In genomic region chr3:193563999-193564398, GRCh38 we compare ENCODE assay signal across 12 cellular contexts. TPM values are rescaled to one million over a fixed set of nuclear protein-coding genes. Genes with fewer than 3 reads are reported as not detected.
A peak's percentile ranks its signal among the peaks of the same experiment; 100 is the strongest.
DNase-seq lines count a peak whose midpoint lies in the region; ATAC-seq and TF ChIP-seq lines count a peak whose summit lies in the region.
"Had no signal": no experiment of that assay in that cellular context is flagged by ENCODE, and none has a peak within 500 bp of the region (broad histone marks: within the 10 kb centered on the region; RNA-seq: fewer than 3 reads in every experiment).

No MANE protein-coding gene starts in this region.

- no peaks in the 10 kb centered on the region for H3K4me1 Mint-ChIP-seq in H9
- H3K4me1 Mint-ChIP-seq in activated naive CD8-positive, alpha-beta T cell treated with anti-CD3 and anti-CD28 coated beads, Interleukin-2, amount 50 U/mL, for 24 hours = no peaks in the 10 kb centered on the region

- no peak overlapping the region for H3K27ac ChIP-seq in H9 (ENCODE audit: insufficient read length, low read depth, low read length)
- H3K27ac ChIP-seq: HL-60 had no signal

- no peak overlapping the region for H3K9ac ChIP-seq in H9 (ENCODE audit: extremely low read depth, insufficient read length, low read length)

- no peak overlapping the region for H4K8ac ChIP-seq in H9 (replicated peaks; ENCODE audit: insufficient read length, low read depth, low read length)

- H2BK20ac ChIP-seq in H9 (ENCODE audit: low read depth, low read length, poor library complexity, severe bottlenecking) = no peak overlapping the region

- H3K4me2 ChIP-seq in H9 (ENCODE audit: insufficient read depth, insufficient read length, low read length) = no peak overlapping the region

- TF ChIP-seq CTCF in H9 (conservative IDR thresholded peaks at IDR 0.05) = peak; percentile 50; the same call in 2 of the 3 replicates
- peak; percentile 25 for TF ChIP-seq CTCF in kidney epithelial cell (IDR thresholded peaks at IDR 0.05; ENCODE audit: insufficient read depth, low read length, poor library complexity, severe bottlenecking)

- no peak overlapping the region for H3K23ac ChIP-seq in H9 (ENCODE audit: insufficient read length, low read depth, low read length)

- H4K5ac ChIP-seq in H9 (ENCODE audit: insufficient read length, low read depth, low read length) = no peak overlapping the region

- no peak overlapping the region for H2AK5ac ChIP-seq in H9 (ENCODE audit: insufficient read length, low read length)

- H2BK5ac ChIP-seq in H9 (ENCODE audit: insufficient read length, low read length) = no peak overlapping the region

- H3K79me2 ChIP-seq in H9 (ENCODE audit: insufficient read depth, low read length) = no peaks in the 10 kb centered on the region

- no peaks in the 10 kb centered on the region for H3K36me3 ChIP-seq in kidney epithelial cell (ENCODE audit: control insufficient read depth, insufficient read depth, low read length)

- H3K4me3 ChIP-seq in kidney epithelial cell (ENCODE audit: low read depth, low read length) = no peak overlapping the region

- no peak for ATAC-seq in activated naive CD8-positive, alpha-beta T cell treated with anti-CD3 and anti-CD28 coated beads, Interleukin-2, amount 50 U/mL, for 24 hours
- ATAC-seq in GM21576 (IDR thresholded peaks at IDR 0.05; ENCODE audit: unreplicated experiment) = no peak
- ATAC-seq: natural killer cell treated with Interleukin-12 subunit alpha and Interleukin-12 subunit beta and Interleukin-15 and Interleukin-18, amount 100 ng/mL, for 72 hours had no signal

- H3K36me3 Mint-ChIP-seq in H9 (ENCODE audit: insufficient read depth in 1 of 3, low read depth in 3 of 3) = no peaks in the 10 kb centered on the region
- no peaks in the 10 kb centered on the region for H3K36me3 Mint-ChIP-seq in activated naive CD8-positive, alpha-beta T cell treated with anti-CD3 and anti-CD28 coated beads, Interleukin-2, amount 50 U/mL, for 24 hours (ENCODE audit: low read depth)
- H3K36me3 Mint-ChIP-seq: natural killer cell treated with Interleukin-12 subunit alpha and Interleukin-12 subunit beta and Interleukin-15 and Interleukin-18, amount 100 ng/mL, for 72 hours had no signal

- no peak overlapping the region for H3K14ac ChIP-seq in H9 (ENCODE audit: insufficient read depth, low read length)

- H3K4me3 Mint-ChIP-seq in H9 = no peak overlapping the region
- no peak overlapping the region for H3K4me3 Mint-ChIP-seq in activated naive CD8-positive, alpha-beta T cell treated with anti-CD3 and anti-CD28 coated beads, Interleukin-2, amount 50 U/mL, for 24 hours
- H3K4me3 Mint-ChIP-seq: natural killer cell treated with Interleukin-12 subunit alpha and Interleukin-12 subunit beta and Interleukin-15 and Interleukin-18, amount 100 ng/mL, for 72 hours had no signal

- no peaks in the 10 kb centered on the region for H3K23me2 ChIP-seq in H9 (ENCODE audit: insufficient read length, low read depth, low read length, poor library complexity, severe bottlenecking)

- H4K91ac ChIP-seq in H9 (ENCODE audit: insufficient read length, low read depth, low read length) = no peak overlapping the region

- H2BK120ac ChIP-seq in H9 (ENCODE audit: low read depth, low read length, poor library complexity, severe bottlenecking) = no peak overlapping the region

- no peak overlapping the region for H2BK15ac ChIP-seq in H9 (ENCODE audit: low read depth, low read length)

- H3K18ac ChIP-seq in H9 (ENCODE audit: insufficient read length, low read depth, low read length) = no peak overlapping the region

- H2BK12ac ChIP-seq in H9 (ENCODE audit: insufficient read length, low read depth, low read length) = no peak overlapping the region

- H2AFZ ChIP-seq in H9 (ENCODE audit: low read length) = no peak overlapping the region

- no peaks in the 10 kb centered on the region for H3K9me3 Mint-ChIP-seq in H9
- H3K9me3 Mint-ChIP-seq in activated naive CD8-positive, alpha-beta T cell treated with anti-CD3 and anti-CD28 coated beads, Interleukin-2, amount 50 U/mL, for 24 hours = no peaks in the 10 kb centered on the region
- H3K9me3 Mint-ChIP-seq: natural killer cell treated with Interleukin-12 subunit alpha and Interleukin-12 subunit beta and Interleukin-15 and Interleukin-18, amount 100 ng/mL, for 72 hours had no signal

- H4K20me1 ChIP-seq in H9 (ENCODE audit: control insufficient read depth, insufficient read depth, insufficient read length) = no peaks in the 10 kb centered on the region

- WGBS in H9 (ENCODE audit: extremely low coverage, insufficient read length, low lambda C conversion rate) = no CpG with 5 or more reads among the region's 1 CpG

- no peak overlapping the region for H3K27ac Mint-ChIP-seq in H9
- no peak overlapping the region for H3K27ac Mint-ChIP-seq in activated naive CD8-positive, alpha-beta T cell treated with anti-CD3 and anti-CD28 coated beads, Interleukin-2, amount 50 U/mL, for 24 hours
- H3K27ac Mint-ChIP-seq: natural killer cell treated with Interleukin-12 subunit alpha and Interleukin-12 subunit beta and Interleukin-15 and Interleukin-18, amount 100 ng/mL, for 72 hours had no signal

- no peak overlapping the region for H3K56ac ChIP-seq in H9 (ENCODE audit: insufficient read length, low read depth, low read length)

- no peaks in the 10 kb centered on the region for H3K27me3 Mint-ChIP-seq in H9 (ENCODE audit: low read depth)
- H3K27me3 Mint-ChIP-seq in activated naive CD8-positive, alpha-beta T cell treated with anti-CD3 and anti-CD28 coated beads, Interleukin-2, amount 50 U/mL, for 24 hours = no peaks in the 10 kb centered on the region

- no peak overlapping the region for H3T11ph ChIP-seq in H9 (ENCODE audit: low read length)

- DNase-seq in COR-L47 (lab: John Stamatoyannopoulos, UW) (peak; percentile 62), H9 (peak; percentile 54), UCSD-AML1 (lab: John Stamatoyannopoulos, UW; ENCODE audit: unreplicated experiment) (peak; percentile 9), kidney epithelial cell (ENCODE audit: low read depth) (no peak), superior temporal gyrus (ENCODE audit: extremely low spot score) (no peak), HK-2 (ENCODE audit: unreplicated experiment) (no peak)
- DNase-seq in activated naive CD8-positive, alpha-beta T cell treated with anti-CD3 and anti-CD28 coated beads, Interleukin-2, amount 50 U/mL, for 24 hours = no peak
- DNase-seq: activated CD4-positive, alpha-beta T cell treated with anti-CD3 and anti-CD28 coated beads for 48 hours; NK-92 treated with Interleukin-12 subunit alpha and Interleukin-12 subunit beta, amount 100 ng/mL, for 24 hours had no signal

- H3K79me1 ChIP-seq in H9 (ENCODE audit: insufficient read depth, low read depth, low read length, poor library complexity, severe bottlenecking) = no peaks in the 10 kb centered on the region

- no peaks in the 10 kb centered on the region for H3K4me1 ChIP-seq in H9 (ENCODE audit: insufficient read depth, low read length)

- no peaks in the 10 kb centered on the region for H3K9me3 ChIP-seq in H9 (ENCODE audit: control insufficient read depth, low read depth, low read length)

- no peak overlapping the region for H3K4ac ChIP-seq in H9 (ENCODE audit: low read depth, low read length)

- H3K27me3 ChIP-seq in H9 (ENCODE audit: insufficient read depth, low read length) (no peaks in the 10 kb centered on the region), kidney epithelial cell (ENCODE audit: control insufficient read depth, insufficient read depth, low read length) (no peaks in the 10 kb centered on the region)

RNA-seq across cellular contexts. Expression of gene ATP13A4, which starts 9.3 kb away (rescaled TPM):
- 0.13 TPM in 1 of 2 replicates, not detected in the other for total RNA-seq in H9 (2021)
- total RNA-seq in kidney epithelial cell = 0.42 and 1.6 TPM in 2 replicates

RNA-seq across cellular contexts. Expression of gene OPA1, which starts 29.0 kb away (rescaled TPM):
- 74.1 and 75.4 TPM in 2 replicates for total RNA-seq in H9 (2021)
- 51.1 and 60.6 TPM in 2 replicates for total RNA-seq in kidney epithelial cell

Comparison
In these comparisons a context has a peak if more than half of its experiments do, and no peak if none do; other contexts are left out.
1. DNase-seq: peak in COR-L47 (single experiment), H9 (single experiment) and UCSD-AML1 (single experiment); none in kidney epithelial cell (single experiment), activated naive CD8-positive, alpha-beta T cell treated with anti-CD3 and anti-CD28 coated beads, Interleukin-2, amount 50 U/mL, for 24 hours (single experiment), superior temporal gyrus (single experiment) and HK-2 (single experiment).